24 cellular contexts compared by ENCODE assay signal in genomic region chr18:55504808-55505207, GRCh38.
"Had no signal": no experiment of that assay in that cellular context is flagged by ENCODE, and none has a peak within 500 bp of the region (broad histone marks: within the 10 kb centered on the region; RNA-seq: fewer than 3 reads in every experiment).

No MANE protein-coding gene starts in this region.

- DNase-seq: activated CD4-positive, alpha-beta memory T cell treated with anti-CD3 and anti-CD28 coated beads for 36 hours; activated CD4-positive, alpha-beta T cell treated with anti-CD3 and anti-CD28 coated beads for 48 hours; activated naive CD4-positive, alpha-beta T cell treated with Interleukin-2 at 50 U/mL for 16 hours; activated naive CD8-positive, alpha-beta T cell treated with anti-CD3 and anti-CD28 coated beads for 36 hours; activated T-cell treated with anti-CD3 and anti-CD28 coated beads, Interleukin-2, amount 50 U/mL, for 48 hours; cortex of kidney; heart left ventricle; left ventricle myocardium superior; mammary epithelial cell; midbrain; retina; sigmoid colon; stimulated activated CD4-positive, alpha-beta T cell treated with anti-CD3 and anti-CD28 coated beads, Interleukin-2, amount 100 ng/mL, for 48 hours; stimulated activated CD8-positive, alpha-beta memory T cell treated with anti-CD3 and anti-CD28 coated beads, Interleukin-4, amount 100 ng/mL, for 48 hours; stimulated activated naive CD4-positive, alpha-beta T cell; testis; trophoblast cell; uterus had no signal

- H3K4me2 ChIP-seq: smooth muscle cell had no signal

- H3K4me3 Mint-ChIP-seq: activated CD4-positive, alpha-beta memory T cell treated with anti-CD3 and anti-CD28 coated beads for 36 hours; activated naive CD8-positive, alpha-beta T cell treated with anti-CD3 and anti-CD28 coated beads for 36 hours; central memory CD8-positive, alpha-beta T cell; natural killer cell treated with Interleukin-12 subunit alpha and Interleukin-12 subunit beta and Interleukin-15 and Interleukin-18, amount 100 ng/mL, for 72 hours had no signal

- H3K4me1 ChIP-seq: breast epithelium had no signal

- H3K27me3 ChIP-seq: breast epithelium, heart left ventricle, sigmoid colon, testis, uterus had no signal

- H3K4me3 ChIP-seq: breast epithelium, heart left ventricle, sigmoid colon, smooth muscle cell, testis, uterus had no signal

- H3K36me3 ChIP-seq: breast epithelium, heart left ventricle, sigmoid colon, uterus had no signal

- H3K27ac ChIP-seq: breast epithelium, heart left ventricle, sigmoid colon, testis, uterus had no signal

- H3K4me1 Mint-ChIP-seq: central memory CD8-positive, alpha-beta T cell had no signal

- H3K27ac Mint-ChIP-seq: activated CD4-positive, alpha-beta memory T cell treated with anti-CD3 and anti-CD28 coated beads for 36 hours; activated naive CD8-positive, alpha-beta T cell treated with anti-CD3 and anti-CD28 coated beads for 36 hours; natural killer cell treated with Interleukin-12 subunit alpha and Interleukin-12 subunit beta and Interleukin-15 and Interleukin-18, amount 100 ng/mL, for 72 hours; progenitor cell of endocrine pancreas had no signal

- H3K27me3 Mint-ChIP-seq: central memory CD8-positive, alpha-beta T cell; natural killer cell treated with Interleukin-12 subunit alpha and Interleukin-12 subunit beta and Interleukin-15 and Interleukin-18, amount 100 ng/mL, for 72 hours; progenitor cell of endocrine pancreas had no signal

- H3K9me3 ChIP-seq: breast epithelium, heart left ventricle, sigmoid colon, testis, uterus had no signal

- FAIRE-seq: islet of Langerhans had no signal

- H3K9me3 Mint-ChIP-seq: activated CD4-positive, alpha-beta memory T cell treated with anti-CD3 and anti-CD28 coated beads for 36 hours; activated naive CD8-positive, alpha-beta T cell treated with anti-CD3 and anti-CD28 coated beads for 36 hours; central memory CD8-positive, alpha-beta T cell; natural killer cell treated with Interleukin-12 subunit alpha and Interleukin-12 subunit beta and Interleukin-15 and Interleukin-18, amount 100 ng/mL, for 72 hours had no signal

- ATAC-seq: heart left ventricle; left ventricle myocardium superior; natural killer cell treated with Interleukin-12 subunit alpha and Interleukin-12 subunit beta and Interleukin-15 and Interleukin-18, amount 100 ng/mL, for 72 hours had no signal
